Comparison of ENCODE assay signal across 32 cellular contexts in genomic region chr6:161963181-161963580, GRCh38.
"Had no signal": no experiment of that assay in that cellular context is flagged by ENCODE, and none has a peak within 500 bp of the region (broad histone marks: within the 10 kb centered on the region; RNA-seq: fewer than 3 reads in every experiment).

No MANE protein-coding gene starts in this region.

- H3K9me3 Mint-ChIP-seq: activated CD8-positive, alpha-beta T cell treated with anti-CD3 and anti-CD28 coated beads for 36 hours; activated naive CD8-positive, alpha-beta T cell treated with anti-CD3 and anti-CD28 coated beads for 36 hours; activated T-cell treated with anti-CD3 and anti-CD28 coated beads, Interleukin-2, amount 50 U/mL, for 72 hours; activated T-helper 17 cell treated with anti-CD3 and anti-CD28 coated beads, Interleukin-2, amount 50 U/mL, for 72 hours had no signal

- H3K9me3 ChIP-seq: MG63 had no signal

- H3K4me1 Mint-ChIP-seq: activated CD4-positive, alpha-beta T cell treated with anti-CD3 and anti-CD28 coated beads, Interleukin-2, amount 10 ng/mL, durations not matched to agents 24 days and 14 days; activated naive CD8-positive, alpha-beta T cell treated with anti-CD3 and anti-CD28 coated beads for 36 hours; activated T-helper 17 cell treated with anti-CD3 and anti-CD28 coated beads, Interleukin-2, amount 50 U/mL, for 72 hours had no signal

- H3K36me3 Mint-ChIP-seq: activated naive CD8-positive, alpha-beta T cell treated with anti-CD3 and anti-CD28 coated beads for 36 hours had no signal

- H3K4me3 Mint-ChIP-seq: activated CD4-positive, alpha-beta T cell treated with anti-CD3 and anti-CD28 coated beads, Interleukin-2, amount 10 ng/mL, durations not matched to agents 24 days and 14 days; activated CD8-positive, alpha-beta T cell treated with anti-CD3 and anti-CD28 coated beads for 36 hours; activated naive CD8-positive, alpha-beta T cell treated with anti-CD3 and anti-CD28 coated beads for 36 hours; activated T-cell treated with anti-CD3 and anti-CD28 coated beads, Interleukin-2, amount 50 U/mL, for 72 hours; activated T-helper 17 cell treated with anti-CD3 and anti-CD28 coated beads, Interleukin-2, amount 50 U/mL, for 72 hours had no signal

- DNase-seq: activated CD4-positive, alpha-beta T cell treated with anti-CD3 and anti-CD28 coated beads, Interleukin-2, amount 10 ng/mL, durations not matched to agents 24 days and 14 days; activated CD4-positive, alpha-beta T cell treated with anti-CD3 and anti-CD28 coated beads, Interleukin-2, amount 50 U/mL, for 4 hours; activated CD8-positive, alpha-beta T cell treated with anti-CD3 and anti-CD28 coated beads for 36 hours; activated effector memory CD4-positive, alpha-beta T cell treated with anti-CD3 and anti-CD28 coated beads, Interleukin-2, amount 50 U/mL, for 16 hours; activated naive CD4-positive, alpha-beta T cell; activated naive CD4-positive, alpha-beta T cell treated with anti-CD3 and anti-CD28 coated beads, Interleukin-2, amount 50 U/mL, for 16 hours; activated naive CD8-positive, alpha-beta T cell treated with anti-CD3 and anti-CD28 coated beads for 36 hours; activated T-cell treated with anti-CD3 and anti-CD28 coated beads, Interleukin-2, amount 50 U/mL, for 1 hour; activated T-cell treated with anti-CD3 and anti-CD28 coated beads, Interleukin-2, amount 50 U/mL, for 72 hours; amniotic stem cell; aorta; brain microvascular endothelial cell; central memory CD4-positive, alpha-beta T cell; Kasumi-1; KG1; MG63; MV-4-11; NCI-H1092; NCI-H1436 treated with DMSO at 0.1 percent for 48 hours; NCI-H187 treated with DMSO at 0.1 percent for 48 hours; NCI-H2081; NCI-H345; NCI-H524 treated with DMSO at 0.1 percent for 48 hours; SIG-M5; SW 1271; T-helper 1 cell; T-helper 2 cell; T-helper 9 cell had no signal

- H3K36me3 ChIP-seq: brain microvascular endothelial cell, MG63 had no signal

- H3K27me3 Mint-ChIP-seq: activated CD4-positive, alpha-beta T cell treated with anti-CD3 and anti-CD28 coated beads, Interleukin-2, amount 10 ng/mL, durations not matched to agents 24 days and 14 days; activated CD8-positive, alpha-beta T cell treated with anti-CD3 and anti-CD28 coated beads for 36 hours; activated naive CD8-positive, alpha-beta T cell treated with anti-CD3 and anti-CD28 coated beads for 36 hours; activated T-helper 17 cell treated with anti-CD3 and anti-CD28 coated beads, Interleukin-2, amount 50 U/mL, for 72 hours had no signal

- H3K4me3 ChIP-seq: MG63 had no signal

- H3K27ac Mint-ChIP-seq: activated CD4-positive, alpha-beta T cell treated with anti-CD3 and anti-CD28 coated beads, Interleukin-2, amount 10 ng/mL, durations not matched to agents 24 days and 14 days; activated CD8-positive, alpha-beta T cell treated with anti-CD3 and anti-CD28 coated beads for 36 hours; activated naive CD8-positive, alpha-beta T cell treated with anti-CD3 and anti-CD28 coated beads for 36 hours; activated T-cell treated with anti-CD3 and anti-CD28 coated beads, Interleukin-2, amount 50 U/mL, for 72 hours; activated T-helper 17 cell treated with anti-CD3 and anti-CD28 coated beads, Interleukin-2, amount 50 U/mL, for 72 hours had no signal

- H3K27me3 ChIP-seq: brain microvascular endothelial cell, MG63 had no signal

- ATAC-seq: activated CD8-positive, alpha-beta T cell treated with anti-CD3 and anti-CD28 coated beads for 36 hours; activated T-cell treated with anti-CD3 and anti-CD28 coated beads, Interleukin-2, amount 50 U/mL, for 72 hours; activated T-helper 17 cell treated with anti-CD3 and anti-CD28 coated beads, Interleukin-2, amount 50 U/mL, for 72 hours; Panc1; SK-N-SH treated with all-trans-retinoic acid at 6 μM for 48 hours had no signal

- H3K27ac ChIP-seq: brain microvascular endothelial cell, VCaP had no signal
